Comparison of ENCODE assay signal across 27 cellular contexts in genomic region chr3:12316253-12316652, GRCh38. TPM values are rescaled to one million over a fixed set of nuclear protein-coding genes. Genes with fewer than 3 reads are reported as not detected.
DNase-seq lines count a peak whose midpoint lies in the region; ATAC-seq and TF ChIP-seq lines count a peak whose summit lies in the region.
"Had no signal": no experiment of that assay in that cellular context is flagged by ENCODE, and none has a peak within 500 bp of the region (broad histone marks: within the 10 kb centered on the region; RNA-seq: fewer than 3 reads in every experiment).

No MANE protein-coding gene starts in this region.

- H3K4ac ChIP-seq in mesenchymal stem cell (ENCODE audit: low read depth in 1 of 2, low read length in 2 of 2), result no peak overlapping the region

- peaks cover 0 to 5% (median 0%) of the 10 kb centered on the region in 3 donors for H3K27me3 Mint-ChIP-seq in CD14-positive monocyte (ENCODE audit: low read depth in 3 of 3)

- WGBS in mesenchymal stem cell, result 94% methylated on average over 4 of the region's 4 CpGs

- H3K27me3 ChIP-seq in adipocyte (replicated peaks; ENCODE audit: control insufficient read depth, insufficient read depth, low read length), result no peaks in the 10 kb centered on the region
- no peaks in the 10 kb centered on the region for H3K27me3 ChIP-seq in mesenchymal stem cell (ENCODE audit: control insufficient read depth in 1 of 2, insufficient read depth in 1 of 2, low read length in 2 of 2)
- H3K27me3 ChIP-seq: BLaER1 treated with 17β-estradiol and CSF1 and Interleukin-3, amounts not matched to agents 10 nM and 100 nM; colonic mucosa; stomach; tibial nerve had no signal

- H2BK12ac ChIP-seq in mesenchymal stem cell (ENCODE audit: low read length in 2 of 2), result no peak overlapping the region

- H3K9ac ChIP-seq in adipocyte (ENCODE audit: low read length) (peak overlapping the region; percentile 56), mesenchymal stem cell (ENCODE audit: low read length) (peak overlapping the region; percentile 59)
- H3K9ac ChIP-seq: BLaER1 treated with 17β-estradiol and CSF1 and Interleukin-3, amounts not matched to agents 10 nM and 100 nM; KMS-11 had no signal

- intact Hi-C loops in CD14-positive monocyte (cut with micrococcal nuclease), result no loop called here

- no peak overlapping the region for H3K4me2 ChIP-seq in mesenchymal stem cell (ENCODE audit: low read length, poor library complexity, severe bottlenecking)
- H3K4me2 ChIP-seq: BLaER1 treated with 17β-estradiol and CSF1 and Interleukin-3, amounts not matched to agents 10 nM and 100 nM; KMS-11 had no signal

- no peak overlapping the region for H4K91ac ChIP-seq in mesenchymal stem cell (ENCODE audit: low read length)

- peaks cover 11% of the 10 kb centered on the region for H3K79me1 ChIP-seq in mesenchymal stem cell (replicated peaks; ENCODE audit: low read length, poor library complexity, severe bottlenecking)

- H3K4me1 Mint-ChIP-seq in CD14-positive monocyte, result peaks cover 11% of the 10 kb centered on the region

- H3K9me3 ChIP-seq in adipocyte (ENCODE audit: control insufficient read depth, low read length) (no peaks in the 10 kb centered on the region), mesenchymal stem cell (ENCODE audit: control insufficient read depth, low read length) (no peaks in the 10 kb centered on the region)
- H3K9me3 ChIP-seq: BLaER1 treated with 17β-estradiol and CSF1 and Interleukin-3, amounts not matched to agents 10 nM and 100 nM; colonic mucosa; stomach; tibial nerve had no signal

- no peak overlapping the region for H3K23ac ChIP-seq in mesenchymal stem cell (ENCODE audit: low read length in 2 of 2)

- H3K36me3 Mint-ChIP-seq in CD14-positive monocyte, result peaks cover 0 to 8% of the 10 kb centered on the region in 2 donors

- no peak overlapping the region for H3K27ac Mint-ChIP-seq in CD14-positive monocyte
- H3K27ac Mint-ChIP-seq: activated naive CD4-positive, alpha-beta T cell treated with anti-CD3 and anti-CD28 coated beads for 36 hours; activated T-helper 1 cell treated with anti-CD3 and anti-CD28 coated beads, Interleukin-12 subunit alpha, Interleukin-12 subunit beta, Interleukin-2, Interleukin-4 antibody, amounts not matched to agents 30 ng/mL and 10 ng/mL and 1 ng/mL, durations not matched to agents 14 hours and 24 hours and 36 hours had no signal

- peak overlapping the region; percentile 10 to 70 for H3K4me3 Mint-ChIP-seq in CD14-positive monocyte
- H3K4me3 Mint-ChIP-seq: activated naive CD4-positive, alpha-beta T cell treated with anti-CD3 and anti-CD28 coated beads for 36 hours; activated T-helper 1 cell treated with anti-CD3 and anti-CD28 coated beads, Interleukin-12 subunit alpha, Interleukin-12 subunit beta, Interleukin-2, Interleukin-4 antibody, amounts not matched to agents 30 ng/mL and 10 ng/mL and 1 ng/mL, durations not matched to agents 14 hours and 24 hours and 36 hours had no signal

- peak overlapping the region; percentile 56 for H3K4me3 ChIP-seq in adipocyte (ENCODE audit: low read length)
- peak overlapping the region in 1 of 2 experiments; percentile 58 for H3K4me3 ChIP-seq in mesenchymal stem cell (ENCODE audit: insufficient read depth in 1 of 2, low read depth in 1 of 2, low read length in 2 of 2)
- H3K4me3 ChIP-seq: BLaER1 treated with 17β-estradiol and CSF1 and Interleukin-3, amounts not matched to agents 10 nM and 100 nM; colonic mucosa; stomach; tibial nerve had no signal

- no peak overlapping the region for H4K8ac ChIP-seq in mesenchymal stem cell (ENCODE audit: low read length)

- no peak for DNase-seq in CD14-positive monocyte (ENCODE audit: low spot score)
- DNase-seq in adipocyte (ENCODE audit: low read depth), result no peak
- DNase-seq in mesenchymal stem cell, result no peak
- DNase-seq in activated T-cell treated with anti-CD3 and anti-CD28 coated beads, Interleukin-2, amount 50 U/mL, for 1 hour, result no peak
- no peak for DNase-seq in occipital lobe (lab: John Stamatoyannopoulos, UW)
- no peak for DNase-seq in GM19240 (ENCODE audit: insufficient read length, low spot score)
- DNase-seq: activated CD4-positive, alpha-beta T cell treated with anti-CD3 and anti-CD28 coated beads, Interleukin-2, amount 50 U/mL, for 4 hours; activated naive CD4-positive, alpha-beta T cell treated with anti-CD3 and anti-CD28 coated beads for 36 hours; amygdala; colonic mucosa; COR-L47; DMS79; effector memory CD4-positive, alpha-beta T cell; erythroblast; GDM1; head of caudate nucleus; MV-4-11; NCI-H1694; NCI-H510A; SHP77; stimulated activated CD8-positive, alpha-beta memory T cell treated with anti-CD3 and anti-CD28 coated beads, Interleukin-4, amount 100 ng/mL, for 48 hours; stomach had no signal

- peak; percentile 37 for ATAC-seq in GM21619 (IDR thresholded peaks at IDR 0.05; ENCODE audit: unreplicated experiment)

- no peak overlapping the region for H3K18ac ChIP-seq in mesenchymal stem cell (ENCODE audit: low read depth in 1 of 2, low read length in 2 of 2)

- no peaks in the 10 kb centered on the region for H3K9me3 Mint-ChIP-seq in CD14-positive monocyte
- H3K9me3 Mint-ChIP-seq: activated naive CD4-positive, alpha-beta T cell treated with anti-CD3 and anti-CD28 coated beads for 36 hours; activated T-helper 1 cell treated with anti-CD3 and anti-CD28 coated beads, Interleukin-12 subunit alpha, Interleukin-12 subunit beta, Interleukin-2, Interleukin-4 antibody, amounts not matched to agents 30 ng/mL and 10 ng/mL and 1 ng/mL, durations not matched to agents 14 hours and 24 hours and 36 hours had no signal

- TF ChIP-seq CTCF in CD14-positive monocyte (IDR thresholded peaks at IDR 0.05), result no peak

- no peak overlapping the region for H2BK5ac ChIP-seq in mesenchymal stem cell (ENCODE audit: low read depth, low read length, poor library complexity, severe bottlenecking)

- no peak overlapping the region for H3K14ac ChIP-seq in mesenchymal stem cell (ENCODE audit: low read length in 2 of 2)

- H3K36me3 ChIP-seq in adipocyte (ENCODE audit: control insufficient read depth, insufficient read depth, low read length, severe bottlenecking), result peaks cover 50% of the 10 kb centered on the region
- H3K36me3 ChIP-seq in mesenchymal stem cell (ENCODE audit: control insufficient read depth in 1 of 2, insufficient read depth in 2 of 2, low read depth in 1 of 2, low read length in 2 of 2), result peaks cover 0 to 30% of the 10 kb centered on the region in 2 experiments
- H3K36me3 ChIP-seq: colonic mucosa, tibial nerve had no signal

- H3K4me1 ChIP-seq in adipocyte (ENCODE audit: control insufficient read depth, insufficient read depth, low read length) (peaks cover 66% of the 10 kb centered on the region), mesenchymal stem cell (ENCODE audit: control insufficient read depth, insufficient read depth, low read depth, low read length) (peaks cover 4% of the 10 kb centered on the region)
- H3K4me1 ChIP-seq: colonic mucosa had no signal

- no peak overlapping the region for H2AFZ ChIP-seq in mesenchymal stem cell (ENCODE audit: low read depth, low read length)

- no peak overlapping the region for H3K27ac ChIP-seq in mesenchymal stem cell (ENCODE audit: low read length, poor library complexity, severe bottlenecking)
- H3K27ac ChIP-seq: BLaER1 treated with 17β-estradiol and CSF1 and Interleukin-3, amounts not matched to agents 10 nM and 100 nM; KMS-11; tibial nerve had no signal

- no peak overlapping the region for H2AK5ac ChIP-seq in mesenchymal stem cell (ENCODE audit: low read length, severe bottlenecking)

- no peak overlapping the region for H2BK15ac ChIP-seq in mesenchymal stem cell (ENCODE audit: low read depth, poor library complexity, severe bottlenecking)

- no peak overlapping the region for H2BK120ac ChIP-seq in mesenchymal stem cell (ENCODE audit: low read depth, low read length)

RNA-seq across cellular contexts. Expression of gene PPARG, which starts 27.4 kb away (rescaled TPM):
- polyA plus RNA-seq in CD14-positive monocyte, result 1 to 10 TPM in 1 of 2 donors, under 1 TPM in 1; 0.56 to 2.0 TPM
- 10.3 TPM for polyA plus RNA-seq in mesenchymal stem cell (2013, experiment 1 of 2)
- 9.9 TPM for polyA plus RNA-seq in mesenchymal stem cell (2013, experiment 2 of 2)
- 0.94 TPM for total RNA-seq in occipital lobe
